Comparison of ENCODE assay signal across 1 cellular context in the genomic region with DNA sequence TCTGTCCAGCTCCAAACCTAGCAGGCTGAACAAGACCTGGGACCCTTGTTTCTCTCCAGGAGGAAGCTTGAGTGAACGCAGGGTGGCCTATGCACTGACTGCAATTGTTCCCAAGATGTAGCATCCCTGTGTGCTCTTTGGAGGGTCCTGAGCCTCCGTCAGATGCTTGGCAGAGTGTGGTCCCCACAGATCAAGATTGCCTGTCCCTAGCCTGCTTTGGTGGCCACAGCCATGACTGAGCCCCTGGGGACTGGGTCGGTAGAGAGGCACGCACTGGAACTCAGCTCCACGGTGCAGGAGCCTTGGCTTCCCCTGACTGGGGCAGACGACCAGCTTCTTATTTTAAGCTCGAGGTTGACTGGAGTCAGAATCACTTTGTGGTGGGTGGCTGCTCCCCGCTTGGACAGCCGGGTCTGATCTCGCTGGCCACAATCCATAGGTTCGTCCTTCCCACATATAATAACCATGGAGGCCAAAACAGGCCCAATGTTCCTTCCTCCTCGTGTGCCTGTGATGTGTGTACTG.
TF ChIP-seq lines count a peak whose summit lies in the region.

No MANE protein-coding gene starts in this region.

TF ChIP-seq in IMR-90, 13 proteins besides CTCF, POLR2A, EP300 and RAD21 (continued from another document):
- no peak for TF ChIP-seq ELK1 (IDR thresholded peaks at IDR 0.05; ENCODE audit: borderline replicate concordance, low read depth, low read length)
- no peak for TF ChIP-seq RFX5 (IDR thresholded peaks at IDR 0.05; ENCODE audit: low read depth, low read length)
